In the genomic region with DNA sequence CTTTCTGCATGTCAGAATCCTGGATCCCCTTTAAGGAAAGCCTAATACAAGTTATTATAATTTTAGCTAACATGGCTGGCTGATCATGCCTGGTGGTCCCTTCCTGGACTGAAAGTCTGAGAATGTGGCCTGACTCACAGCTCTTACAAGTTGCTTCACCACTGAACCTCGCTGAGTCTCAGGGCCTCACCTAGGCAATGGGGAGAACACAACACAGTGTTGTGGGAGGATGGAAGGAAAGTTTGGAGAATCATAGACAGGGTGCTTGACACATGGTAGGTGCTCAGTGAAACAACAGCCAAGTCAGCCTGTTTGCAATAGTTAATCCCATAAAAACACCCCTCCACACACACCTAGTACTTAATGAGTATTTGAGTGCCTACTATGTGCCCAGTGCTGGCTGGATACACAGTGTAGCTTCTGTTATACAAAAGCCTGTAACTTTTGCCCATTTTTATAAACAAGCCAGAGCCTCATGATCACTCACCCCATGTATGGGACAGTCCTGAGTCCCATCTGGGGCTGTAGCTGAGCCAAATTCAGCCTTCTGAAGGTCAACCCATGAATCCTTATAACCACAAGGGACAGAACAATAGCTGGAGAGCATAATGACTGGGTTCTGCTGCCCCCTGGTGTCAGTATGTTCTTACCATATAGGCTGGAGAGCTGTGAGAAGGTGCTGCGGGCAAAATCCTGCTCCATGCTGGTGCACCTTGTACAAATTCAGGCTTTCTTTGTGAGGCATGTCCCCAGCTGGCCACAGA, we compare ENCODE assay signal across 9 cellular contexts. TPM values are rescaled to one million over a fixed set of nuclear protein-coding genes. Genes with fewer than 3 reads are reported as not detected.
DNase-seq lines count a peak whose midpoint lies in the region; ATAC-seq and TF ChIP-seq lines count a peak whose summit lies in the region.
"Had no signal": no experiment of that assay in that cellular context is flagged by ENCODE, and none has a peak within 500 bp of the region (broad histone marks: within the 10 kb centered on the region; RNA-seq: fewer than 3 reads in every experiment).

No MANE protein-coding gene starts in this region.

- H3K27me3 ChIP-seq in CD8-positive, alpha-beta T cell (ENCODE audit: insufficient read depth, low read length), result no peaks in the 10 kb centered on the region
- H3K27me3 ChIP-seq in NT2/D1 (ENCODE audit: insufficient read depth, insufficient read length) (peaks cover 32% of the 10 kb centered on the region), endodermal cell (ENCODE audit: control insufficient read depth, insufficient read depth, low read length, poor library complexity, severe bottlenecking) (peaks cover 43% of the 10 kb centered on the region), mesendoderm (ENCODE audit: insufficient read depth, low read length, poor library complexity) (no peaks in the 10 kb centered on the region)

- no peaks in the 10 kb centered on the region for H3K79me1 ChIP-seq in mesendoderm (ENCODE audit: low read length)

- H3K23ac ChIP-seq in mesendoderm (ENCODE audit: low read length), result no peak overlapping the region

- H3K9me3 ChIP-seq in CD8-positive, alpha-beta T cell (ENCODE audit: low read length), result no peaks in the 10 kb centered on the region
- H3K9me3 ChIP-seq in NT2/D1 (ENCODE audit: insufficient read depth, low read length), result no peaks in the 10 kb centered on the region
- H3K9me3 ChIP-seq in endodermal cell (ENCODE audit: control insufficient read depth, low read length), result no peaks in the 10 kb centered on the region

- H3K9me3 Mint-ChIP-seq in CD8-positive, alpha-beta T cell, result no peaks in the 10 kb centered on the region
- H3K9me3 Mint-ChIP-seq in activated CD8-positive, alpha-beta memory T cell treated with anti-CD3 and anti-CD28 coated beads, Interleukin-2, amount 10 ng/mL, durations not matched to agents 7 days and 5 days (ENCODE audit: low read depth), result no peaks in the 10 kb centered on the region
- H3K9me3 Mint-ChIP-seq in endodermal cell, result no peaks in the 10 kb centered on the region

- H3K27ac ChIP-seq in CD8-positive, alpha-beta T cell (ENCODE audit: low read depth, low read length), result no peak overlapping the region
- no peak overlapping the region for H3K27ac ChIP-seq in endodermal cell (ENCODE audit: low read depth, low read length)
- no peak overlapping the region for H3K27ac ChIP-seq in mesendoderm (ENCODE audit: low read depth, low read length)
- H3K27ac ChIP-seq: SK-N-MC had no signal

- TF ChIP-seq CTCF in CD8-positive, alpha-beta T cell (IDR thresholded peaks at IDR 0.05), result peak; percentile 67
- peak; percentile 86 for TF ChIP-seq CTCF in endodermal cell (conservative IDR thresholded peaks at IDR 0.05)

- H3K27ac Mint-ChIP-seq in CD8-positive, alpha-beta T cell, result no peak overlapping the region
- no peak overlapping the region for H3K27ac Mint-ChIP-seq in activated CD8-positive, alpha-beta memory T cell treated with anti-CD3 and anti-CD28 coated beads, Interleukin-2, amount 10 ng/mL, durations not matched to agents 7 days and 5 days
- no peak overlapping the region for H3K27ac Mint-ChIP-seq in endodermal cell

- H3K4ac ChIP-seq in mesendoderm (ENCODE audit: low read depth, low read length), result no peak overlapping the region

- no peak overlapping the region for H2AK5ac ChIP-seq in mesendoderm (ENCODE audit: low read length)

- H4K8ac ChIP-seq in mesendoderm (ENCODE audit: low read depth, low read length), result no peak overlapping the region

- no peak overlapping the region for H3K4me3 ChIP-seq in CD8-positive, alpha-beta T cell (ENCODE audit: low read depth, low read length)
- H3K4me3 ChIP-seq in NT2/D1 (ENCODE audit: insufficient read length, low read depth), result no peak overlapping the region
- no peak overlapping the region for H3K4me3 ChIP-seq in endodermal cell (ENCODE audit: low read length)
- H3K4me3 ChIP-seq in mesendoderm (ENCODE audit: low read length), result no peak overlapping the region
- H3K4me3 ChIP-seq: SK-N-MC had no signal

- H3K36me3 Mint-ChIP-seq in CD8-positive, alpha-beta T cell, result no peaks in the 10 kb centered on the region
- H3K36me3 Mint-ChIP-seq in activated CD8-positive, alpha-beta memory T cell treated with anti-CD3 and anti-CD28 coated beads, Interleukin-2, amount 10 ng/mL, durations not matched to agents 7 days and 5 days, result no peaks in the 10 kb centered on the region
- H3K36me3 Mint-ChIP-seq in endodermal cell (ENCODE audit: low read depth), result no peaks in the 10 kb centered on the region

- CTCF ChIA-PET in CD8-positive, alpha-beta T cell (lab: Charles Lee), result interaction anchor here (0.6 to 13.4 kb wide), 42 partner anchors 9 to 771 kb away, joined by 3 to 267 read pairs (median 4); no protein-coding TSS in a partner anchor
- CTCF ChIA-PET in activated CD8-positive, alpha-beta memory T cell treated with anti-CD3 and anti-CD28 coated beads, Interleukin-2, amount 10 ng/mL, durations not matched to agents 7 days and 5 days (lab: Charles Lee), result interaction anchor here (0.6 to 9.4 kb wide), 50 partner anchors 9 to 750 kb away, joined by 3 to 140 read pairs (median 4); a partner anchor contains a TSS

- peaks cover 13% of the 10 kb centered on the region for H3K27me3 Mint-ChIP-seq in CD8-positive, alpha-beta T cell (ENCODE audit: low read depth)
- H3K27me3 Mint-ChIP-seq in activated CD8-positive, alpha-beta memory T cell treated with anti-CD3 and anti-CD28 coated beads, Interleukin-2, amount 10 ng/mL, durations not matched to agents 7 days and 5 days, result peaks cover 31% of the 10 kb centered on the region
- H3K27me3 Mint-ChIP-seq in endodermal cell (ENCODE audit: insufficient read depth), result peaks cover 31% of the 10 kb centered on the region

- no peak overlapping the region for H2BK15ac ChIP-seq in mesendoderm (replicated peaks; ENCODE audit: low read depth)

- no peak overlapping the region for H3K4me2 ChIP-seq in mesendoderm (ENCODE audit: low read length)

- H4K5ac ChIP-seq in mesendoderm (ENCODE audit: low read length), result no peak overlapping the region

- peaks cover 11% of the 10 kb centered on the region for H3K4me1 ChIP-seq in CD8-positive, alpha-beta T cell (ENCODE audit: insufficient read depth, low read length)
- H3K4me1 ChIP-seq in NT2/D1 (ENCODE audit: insufficient read depth, insufficient read length) (peaks cover 6% of the 10 kb centered on the region), endodermal cell (ENCODE audit: control insufficient read depth, insufficient read depth, low read length) (peaks cover 4% of the 10 kb centered on the region), mesendoderm (ENCODE audit: control insufficient read depth, low read depth, low read length) (peaks cover 4% of the 10 kb centered on the region)

- POLR2A ChIA-PET in CD8-positive, alpha-beta T cell (lab: Charles Lee), result interaction anchor here (2.3 kb wide), 1 partner anchor 418 kb away, joined by 10 read pairs; no protein-coding TSS in a partner anchor

- H2BK5ac ChIP-seq in mesendoderm (ENCODE audit: low read length), result no peak overlapping the region

- peaks cover 23% of the 10 kb centered on the region for H3K4me1 Mint-ChIP-seq in CD8-positive, alpha-beta T cell (ENCODE audit: low read depth)
- H3K4me1 Mint-ChIP-seq in activated CD8-positive, alpha-beta memory T cell treated with anti-CD3 and anti-CD28 coated beads, Interleukin-2, amount 10 ng/mL, durations not matched to agents 7 days and 5 days, result peaks cover 21% of the 10 kb centered on the region
- H3K4me1 Mint-ChIP-seq in endodermal cell, result peaks cover 20% of the 10 kb centered on the region

- no peaks in the 10 kb centered on the region for H3K79me2 ChIP-seq in mesendoderm (ENCODE audit: control insufficient read depth, insufficient read depth, low read length)

- ATAC-seq in CD8-positive, alpha-beta T cell, result peak; percentile 47
- peak; percentile 59 for ATAC-seq in GM19397 (IDR thresholded peaks at IDR 0.05; ENCODE audit: unreplicated experiment)
- peak; percentile 71 for ATAC-seq in activated CD8-positive, alpha-beta memory T cell treated with anti-CD3 and anti-CD28 coated beads, Interleukin-2, amount 10 ng/mL, durations not matched to agents 7 days and 5 days

- H2BK120ac ChIP-seq in mesendoderm (ENCODE audit: low read depth, low read length), result no peak overlapping the region

- DNase-seq in CD8-positive, alpha-beta T cell, result peak; percentile 51 to 84 (median 69)
- DNase-seq in HK-2 (ENCODE audit: unreplicated experiment), result peak; percentile 51
- DNase-seq in NT2/D1 (ENCODE audit: low read depth, low spot score), result peak; percentile 74
- DNase-seq in activated CD8-positive, alpha-beta memory T cell treated with anti-CD3 and anti-CD28 coated beads, Interleukin-2, amount 10 ng/mL, durations not matched to agents 7 days and 5 days, result peak; percentile 87
- peak; percentile 95 for DNase-seq in endodermal cell
- peak; percentile 88 for DNase-seq in mesendoderm
- DNase-seq in stimulated activated CD8-positive, alpha-beta memory T cell treated with anti-CD3 and anti-CD28 coated beads, Interleukin-4, amount 100 ng/mL, for 24 hours (ENCODE audit: low read depth), result peak; percentile 58

- H3K9ac ChIP-seq in NT2/D1 (ENCODE audit: insufficient read length, low read depth) (no peak overlapping the region), endodermal cell (ENCODE audit: extremely low read depth, low read length, poor library complexity, severe bottlenecking) (no peak overlapping the region), mesendoderm (ENCODE audit: low read length) (no peak overlapping the region)

- intact Hi-C loops in CD8-positive, alpha-beta T cell (cut with DNase I, micrococcal nuclease), result loop anchor here (1.0 to 5.0 kb wide), 6 partner anchors 33 to 490 kb away; a partner anchor contains a TSS

- H3K4me3 Mint-ChIP-seq in CD8-positive, alpha-beta T cell, result no peak overlapping the region
- H3K4me3 Mint-ChIP-seq in activated CD8-positive, alpha-beta memory T cell treated with anti-CD3 and anti-CD28 coated beads, Interleukin-2, amount 10 ng/mL, durations not matched to agents 7 days and 5 days, result no peak overlapping the region
- no peak overlapping the region for H3K4me3 Mint-ChIP-seq in endodermal cell

- no peak overlapping the region for H3K18ac ChIP-seq in mesendoderm (ENCODE audit: low read length)

- no peak overlapping the region for H3K56ac ChIP-seq in mesendoderm (ENCODE audit: low read length)

- 71% methylated on average over 2 of the region's 2 CpGs; no CpG with 5 or more reads in 1 of the 2 experiments for WGBS in endodermal cell (ENCODE audit: insufficient coverage in 1 of 2, insufficient read length in 1 of 2), 2 experiments
- WGBS in mesendoderm (ENCODE audit: extremely low coverage, insufficient coverage, low lambda C conversion rate), result no CpG with 5 or more reads among the region's 2 CpGs

- H3K36me3 ChIP-seq in CD8-positive, alpha-beta T cell (ENCODE audit: insufficient read depth, low read length), result no peaks in the 10 kb centered on the region
- H3K36me3 ChIP-seq in NT2/D1 (ENCODE audit: insufficient read depth, insufficient read length, low read length), result no peaks in the 10 kb centered on the region
- no peaks in the 10 kb centered on the region for H3K36me3 ChIP-seq in endodermal cell (ENCODE audit: control insufficient read depth, insufficient read depth, low read length)
- no peaks in the 10 kb centered on the region for H3K36me3 ChIP-seq in mesendoderm (ENCODE audit: control insufficient read depth, insufficient read depth, low read length)

RNA-seq across cellular contexts. Expression of a gene that starts 3.9 kb away (rescaled TPM):
- 10 to 100 TPM; 14.3 to 14.8 TPM for total RNA-seq in CD8-positive, alpha-beta T cell
- total RNA-seq in activated CD8-positive, alpha-beta memory T cell treated with anti-CD3 and anti-CD28 coated beads, Interleukin-2, amount 10 ng/mL, durations not matched to agents 7 days and 5 days, result 10 to 100 TPM in 1 of 2 experiments, 1 to 10 TPM in 1; 7.0 to 10.9 TPM
- total RNA-seq in endodermal cell, result under 1 TPM; 0.04 to 0.73 TPM
- polyA plus RNA-seq in endodermal cell (2013, experiment 1 of 2), result 1.4 TPM
- polyA plus RNA-seq in endodermal cell (2013, experiment 2 of 2), result 0.29 TPM
- polyA plus RNA-seq in mesendoderm (2013, experiment 1 of 2), result 0.49 TPM
- 0.60 TPM for polyA plus RNA-seq in mesendoderm (2013, experiment 2 of 2)

RNA-seq across cellular contexts. Expression of a gene that starts 52.9 kb away (rescaled TPM):
- total RNA-seq in CD8-positive, alpha-beta T cell, result not detected
- 1 to 10 TPM in 1 of 2 experiments, under 1 TPM in 1; 0.47 to 1.5 TPM for total RNA-seq in activated CD8-positive, alpha-beta memory T cell treated with anti-CD3 and anti-CD28 coated beads, Interleukin-2, amount 10 ng/mL, durations not matched to agents 7 days and 5 days
- total RNA-seq in endodermal cell, result not detected
- polyA plus RNA-seq in endodermal cell (2013, experiment 1 of 2), result not detected
- polyA plus RNA-seq in endodermal cell (2013, experiment 2 of 2), result not detected
- polyA plus RNA-seq in mesendoderm (2013, experiment 1 of 2), result not detected
- not detected for polyA plus RNA-seq in mesendoderm (2013, experiment 2 of 2)

Comparison
In these comparisons a context has a peak if more than half of its experiments do, and no peak if none do; other contexts are left out.
1. RNA of a gene that starts 3.9 kb away (total RNA-seq): 14.3 to 14.8 TPM in CD8-positive, alpha-beta T cell and 7.0 to 10.9 TPM in activated CD8-positive, alpha-beta memory T cell treated with anti-CD3 and anti-CD28 coated beads, Interleukin-2, amount 10 ng/mL, durations not matched to agents 7 days and 5 days; 0.04 to 0.73 TPM in endodermal cell; every median in the first group is over 4 times any median in the second.
2. Peak in every context shown above with its lines, with median percentiles within 50 percentile points of each other: ATAC-seq and DNase-seq.